ENCODE assay signal across 10 cellular contexts in the genomic region with DNA sequence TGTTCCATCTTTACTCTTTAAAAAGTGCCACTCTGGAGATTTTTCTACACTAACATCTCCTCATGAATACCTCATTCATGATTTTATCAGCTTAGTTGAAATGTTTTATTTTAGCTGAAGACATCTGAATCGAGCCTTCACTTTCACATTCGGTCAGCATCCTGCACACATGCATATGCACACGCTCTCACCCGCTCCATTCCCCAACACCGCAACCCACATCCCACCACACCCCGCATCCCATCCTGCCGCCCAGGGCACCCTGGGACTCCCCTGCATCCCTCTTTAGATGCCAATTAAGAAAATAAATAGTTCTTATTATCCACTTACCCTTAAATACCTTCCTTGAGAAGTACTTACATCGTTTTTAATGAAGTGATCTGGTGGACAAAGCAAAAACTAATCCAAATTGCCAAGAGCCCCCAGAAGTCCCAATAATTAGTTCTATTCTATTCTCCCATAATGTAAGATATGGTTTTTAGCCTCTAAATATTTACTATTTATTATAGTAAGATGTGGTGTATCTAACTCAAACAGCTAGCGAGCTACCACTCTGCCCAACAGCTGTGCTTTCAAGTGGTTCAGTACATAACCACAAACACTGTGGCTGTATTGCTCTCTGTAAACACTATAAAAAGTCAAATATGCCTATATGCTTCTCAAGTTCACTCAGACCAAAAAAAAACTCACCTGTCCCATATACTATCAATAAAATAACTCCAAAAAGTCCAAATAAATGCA. TPM values are rescaled to one million over a fixed set of nuclear protein-coding genes. Genes with fewer than 3 reads are reported as not detected.
DNase-seq lines count a peak whose midpoint lies in the region; ATAC-seq and FAIRE-seq lines count a peak whose summit lies in the region.
"Had no signal": no experiment of that assay in that cellular context is flagged by ENCODE, and none has a peak within 500 bp of the region (broad histone marks: within the 10 kb centered on the region; RNA-seq: fewer than 3 reads in every experiment).

No MANE protein-coding gene starts in this region.

- no peaks in the 10 kb centered on the region for H3K27me3 Mint-ChIP-seq in activated T-helper 2 cell treated with anti-CD3 and anti-CD28 coated beads, Interferon-gamma antibody, Interleukin-2, Interleukin-4, amounts not matched to agents 10 μg/mL and 5 μg/mL and 100 μg/mL, durations not matched to agents 14 hours and 24 hours and 36 hours (ENCODE audit: low read depth)

- H3K36me3 ChIP-seq in HAP-1 (replicated peaks) = no peaks in the 10 kb centered on the region

- intact Hi-C loops in activated T-helper 2 cell treated with anti-CD3 and anti-CD28 coated beads, Interferon-gamma antibody, Interleukin-2, Interleukin-4, amounts not matched to agents 10 μg/mL and 5 μg/mL and 100 μg/mL, durations not matched to agents 14 hours and 24 hours and 36 hours (cut with micrococcal nuclease) = loop anchor here (1.0 to 5.0 kb wide), 6 partner anchors 10 to 73 kb away; a partner anchor contains a TSS

- peaks cover 58% of the 10 kb centered on the region for H3K36me3 Mint-ChIP-seq in activated T-helper 2 cell treated with anti-CD3 and anti-CD28 coated beads, Interferon-gamma antibody, Interleukin-2, Interleukin-4, amounts not matched to agents 10 μg/mL and 5 μg/mL and 100 μg/mL, durations not matched to agents 14 hours and 24 hours and 36 hours (ENCODE audit: low read depth)

- in situ Hi-C loops in HAP-1 (cut with MboI; ENCODE audit: low sequenced_read_pairs) = no loop called here

- peaks cover 36% of the 10 kb centered on the region for H3K9me3 Mint-ChIP-seq in activated T-helper 2 cell treated with anti-CD3 and anti-CD28 coated beads, Interferon-gamma antibody, Interleukin-2, Interleukin-4, amounts not matched to agents 10 μg/mL and 5 μg/mL and 100 μg/mL, durations not matched to agents 14 hours and 24 hours and 36 hours

- H3K27ac Mint-ChIP-seq in activated T-helper 2 cell treated with anti-CD3 and anti-CD28 coated beads, Interferon-gamma antibody, Interleukin-2, Interleukin-4, amounts not matched to agents 10 μg/mL and 5 μg/mL and 100 μg/mL, durations not matched to agents 14 hours and 24 hours and 36 hours = peak overlapping the region; percentile 94

- no peaks in the 10 kb centered on the region; the same call in 1 of the 2 replicates for H3K27me3 ChIP-seq in HAP-1 (ENCODE audit: low read depth)

- no peak for ATAC-seq in GM19328 (IDR thresholded peaks at IDR 0.05; ENCODE audit: unreplicated experiment)

- FAIRE-seq in RCC 7860 (lab: Jason Lieb, UNC) = no peak

- H3K4me3 Mint-ChIP-seq in activated T-helper 2 cell treated with anti-CD3 and anti-CD28 coated beads, Interferon-gamma antibody, Interleukin-2, Interleukin-4, amounts not matched to agents 10 μg/mL and 5 μg/mL and 100 μg/mL, durations not matched to agents 14 hours and 24 hours and 36 hours (ENCODE audit: low read depth) = peak overlapping the region; percentile 64

- no peaks in the 10 kb centered on the region for H3K4me1 ChIP-seq in HAP-1

- H3K4me1 Mint-ChIP-seq in activated T-helper 2 cell treated with anti-CD3 and anti-CD28 coated beads, Interferon-gamma antibody, Interleukin-2, Interleukin-4, amounts not matched to agents 10 μg/mL and 5 μg/mL and 100 μg/mL, durations not matched to agents 14 hours and 24 hours and 36 hours (ENCODE audit: low read depth) = peaks cover 70% of the 10 kb centered on the region

- no peaks in the 10 kb centered on the region for H3K9me3 ChIP-seq in HAP-1

- DNase-seq in DMS79 treated with DMSO at 0.1 percent for 48 hours (lab: John Stamatoyannopoulos, UW) (peak; percentile 1), SW480 (ENCODE audit: low spot score) (peak; percentile 59), NCI-H524 treated with DMSO at 0.1 percent for 48 hours (lab: John Stamatoyannopoulos, UW) (no peak), HAP-1 (ENCODE audit: low spot score in 2 of 2) (no peak), RCC 7860 (ENCODE audit: low spot score) (no peak)
- DNase-seq in activated T-helper 2 cell treated with anti-CD3 and anti-CD28 coated beads, Interferon-gamma antibody, Interleukin-2, Interleukin-4, amounts not matched to agents 10 μg/mL and 5 μg/mL and 100 μg/mL, durations not matched to agents 14 hours and 24 hours and 36 hours (ENCODE audit: low spot score) = peak; percentile 78
- peak; percentile 28 to 45 (median 42) for DNase-seq in stimulated activated CD4-positive, alpha-beta T cell treated with anti-CD3 and anti-CD28 coated beads, Interleukin-12 subunit alpha, Interleukin-12 subunit beta, amount 100 ng/mL, for 48 hours (ENCODE audit: low read depth in 2 of 3, low spot score in 1 of 3)
- DNase-seq: NCI-H446 treated with DMSO at 0.1 percent for 48 hours had no signal

- H3K4me3 ChIP-seq in HAP-1 = no peak overlapping the region

RNA-seq across cellular contexts. Expression of a gene that starts 38.2 kb away (rescaled TPM):
- total RNA-seq in activated T-helper 2 cell treated with anti-CD3 and anti-CD28 coated beads, Interferon-gamma antibody, Interleukin-2, Interleukin-4, amounts not matched to agents 10 μg/mL and 5 μg/mL and 100 μg/mL, durations not matched to agents 14 hours and 24 hours and 36 hours = 0.23 and 0.55 TPM in 2 replicates
- total RNA-seq: epithelial cell of proximal tubule had no signal

RNA-seq across cellular contexts. Expression of a gene that starts 40.2 kb away (rescaled TPM):
- 95.1 and 96.9 TPM in 2 replicates for total RNA-seq in activated T-helper 2 cell treated with anti-CD3 and anti-CD28 coated beads, Interferon-gamma antibody, Interleukin-2, Interleukin-4, amounts not matched to agents 10 μg/mL and 5 μg/mL and 100 μg/mL, durations not matched to agents 14 hours and 24 hours and 36 hours
- total RNA-seq: epithelial cell of proximal tubule had no signal

Comparison
In these comparisons a context has a peak if more than half of its experiments do, and no peak if none do; other contexts are left out.
1. DNase-seq: peak in DMS79 treated with DMSO at 0.1 percent for 48 hours (single experiment), SW480 (single experiment), activated T-helper 2 cell treated with anti-CD3 and anti-CD28 coated beads, Interferon-gamma antibody, Interleukin-2, Interleukin-4, amounts not matched to agents 10 μg/mL and 5 μg/mL and 100 μg/mL, durations not matched to agents 14 hours and 24 hours and 36 hours (single experiment) and stimulated activated CD4-positive, alpha-beta T cell treated with anti-CD3 and anti-CD28 coated beads, Interleukin-12 subunit alpha, Interleukin-12 subunit beta, amount 100 ng/mL, for 48 hours (3 of 3); none in NCI-H524 treated with DMSO at 0.1 percent for 48 hours (single experiment), HAP-1 (0 of 2) and RCC 7860 (single experiment).